Comparison of ENCODE assay signal across 13 cellular contexts in genomic region chr1:201905234-201905890, GRCh38. TPM values are rescaled to one million over a fixed set of nuclear protein-coding genes. Genes with fewer than 3 reads are reported as not detected.
DNase-seq lines count a peak whose midpoint lies in the region; ATAC-seq, FAIRE-seq and TF ChIP-seq lines count a peak whose summit lies in the region.
"Had no signal": no experiment of that assay in that cellular context is flagged by ENCODE, and none has a peak within 500 bp of the region (broad histone marks: within the 10 kb centered on the region; RNA-seq: fewer than 3 reads in every experiment).

No MANE protein-coding gene starts in this region.

- H3K9me1 ChIP-seq in endothelial cell of umbilical vein (replicated peaks; ENCODE audit: control insufficient read depth, extremely low read depth, insufficient read depth, low read length), result no peaks in the 10 kb centered on the region

- H3K27me3 ChIP-seq in endothelial cell of umbilical vein (ENCODE audit: control insufficient read depth in 2 of 2, insufficient read depth in 2 of 2, low read length in 2 of 2) (no peaks in the 10 kb centered on the region), neural progenitor cell (no peaks in the 10 kb centered on the region), upper lobe of right lung (no peaks in the 10 kb centered on the region)

- dilution Hi-C loops in endothelial cell of umbilical vein (cut with MboI; ENCODE audit: extremely low pct_ligation_motif_present, low sequenced_read_pairs), result no loop called here

- H4K20me1 ChIP-seq in endothelial cell of umbilical vein (replicated peaks; ENCODE audit: control insufficient read depth, extremely low read depth, insufficient read depth, low read length) (no peaks in the 10 kb centered on the region), neural progenitor cell (ENCODE audit: low read depth) (no peaks in the 10 kb centered on the region)

- H3K4me1 Mint-ChIP-seq in activated naive CD4-positive, alpha-beta T cell treated with anti-CD3 and anti-CD28 coated beads, Interleukin-2, amount 10 ng/mL, durations not matched to agents 7 days and 5 days, result peaks cover 4% of the 10 kb centered on the region
- peaks cover 7% of the 10 kb centered on the region for H3K4me1 Mint-ChIP-seq in neural progenitor cell
- H3K4me1 Mint-ChIP-seq: central memory CD8-positive, alpha-beta T cell had no signal

- no peaks in the 10 kb centered on the region for H3K9me3 Mint-ChIP-seq in activated naive CD4-positive, alpha-beta T cell treated with anti-CD3 and anti-CD28 coated beads, Interleukin-2, amount 10 ng/mL, durations not matched to agents 7 days and 5 days
- no peaks in the 10 kb centered on the region for H3K9me3 Mint-ChIP-seq in neural progenitor cell
- H3K9me3 Mint-ChIP-seq: central memory CD8-positive, alpha-beta T cell had no signal

- H3K4me3 ChIP-seq in endothelial cell of umbilical vein (replicated peaks in 1 of 3; ENCODE audit: insufficient read depth in 1 of 3, low read depth in 1 of 3, low read length in 3 of 3) (no peak overlapping the region), neural progenitor cell (no peak overlapping the region), upper lobe of right lung (no peak overlapping the region)

- DNase-seq in activated naive CD4-positive, alpha-beta T cell treated with anti-CD3 and anti-CD28 coated beads, Interleukin-2, amount 10 ng/mL, durations not matched to agents 7 days and 5 days, result no peak
- no peak for DNase-seq in activated naive CD4-positive, alpha-beta T cell (lab: John Stamatoyannopoulos, UW)
- DNase-seq in endothelial cell of umbilical vein (ENCODE audit: low read depth, low spot score) (no peak), neural progenitor cell (ENCODE audit: low spot score) (no peak), upper lobe of right lung (no peak), COLO668 (lab: John Stamatoyannopoulos, UW; ENCODE audit: unreplicated experiment) (no peak), mesenteric fat pad (ENCODE audit: low spot score) (no peak)
- DNase-seq: activated T-cell treated with anti-CD3 and anti-CD28 coated beads, Interleukin-2, amount 50 U/mL, for 1 hour; DMS153; NCI-H2171 had no signal

- H3K4me3 Mint-ChIP-seq in activated naive CD4-positive, alpha-beta T cell treated with anti-CD3 and anti-CD28 coated beads, Interleukin-2, amount 10 ng/mL, durations not matched to agents 7 days and 5 days, result no peak overlapping the region
- no peak overlapping the region for H3K4me3 Mint-ChIP-seq in neural progenitor cell
- H3K4me3 Mint-ChIP-seq: central memory CD8-positive, alpha-beta T cell had no signal

- no peaks in the 10 kb centered on the region for H3K36me3 Mint-ChIP-seq in activated naive CD4-positive, alpha-beta T cell treated with anti-CD3 and anti-CD28 coated beads, Interleukin-2, amount 10 ng/mL, durations not matched to agents 7 days and 5 days
- no peaks in the 10 kb centered on the region for H3K36me3 Mint-ChIP-seq in neural progenitor cell

- H3F3A ChIP-seq in neural progenitor cell (ENCODE audit: low read depth), result no peaks in the 10 kb centered on the region

- intact Hi-C loops in endothelial cell of umbilical vein (cut with micrococcal nuclease) (loop anchor here (2.0 kb wide), 1 partner anchor 49 kb away; the partner anchor contains the start of gene TIMM17A), upper lobe of right lung (cut with DNase I) (no loop called here)

- H3K4me2 ChIP-seq in endothelial cell of umbilical vein (ENCODE audit: insufficient read depth, low read length) (no peak overlapping the region), neural progenitor cell (no peak overlapping the region)

- TF ChIP-seq POLR2A in endothelial cell of umbilical vein (IDR thresholded peaks at IDR 0.05; ENCODE audit: low read depth, low read length), result no peak

- POLR2A ChIA-PET in endothelial cell of umbilical vein (lab: Charles Lee), result interaction anchor here (0.9 to 1.5 kb wide), 5 partner anchors 12 to 59 kb away, joined by 3 to 4 read pairs (median 3); partner anchors contain the start of genes LMOD1 and TIMM17A

- peak overlapping the region; percentile 24 for H3K27ac Mint-ChIP-seq in activated naive CD4-positive, alpha-beta T cell treated with anti-CD3 and anti-CD28 coated beads, Interleukin-2, amount 10 ng/mL, durations not matched to agents 7 days and 5 days
- peak overlapping the region; percentile 47 for H3K27ac Mint-ChIP-seq in neural progenitor cell

- H3K27ac ChIP-seq in endothelial cell of umbilical vein (ENCODE audit: insufficient read depth, low read depth, low read length), result peak overlapping the region; percentile 30
- H3K27ac ChIP-seq in neural progenitor cell, result no peak overlapping the region
- H3K27ac ChIP-seq in upper lobe of right lung, result peak overlapping the region; percentile 66

- no peak for TF ChIP-seq CTCF in endothelial cell of umbilical vein (IDR thresholded peaks at IDR 0.05; ENCODE audit: extremely low read depth in 1 of 2, insufficient read depth in 1 of 2, low read depth in 1 of 2, low read length in 2 of 2)
- TF ChIP-seq CTCF in neural progenitor cell (IDR thresholded peaks at IDR 0.05), result no peak
- TF ChIP-seq CTCF in upper lobe of right lung (IDR thresholded peaks at IDR 0.05), result no peak

- H3K79me2 ChIP-seq in endothelial cell of umbilical vein (ENCODE audit: control insufficient read depth, insufficient read depth, low read length) (no peaks in the 10 kb centered on the region), neural progenitor cell (ENCODE audit: low read depth) (no peaks in the 10 kb centered on the region)

- H3K9me3 ChIP-seq in endothelial cell of umbilical vein (replicated peaks; ENCODE audit: control insufficient read depth, insufficient read depth, low read length) (no peaks in the 10 kb centered on the region), neural progenitor cell (ENCODE audit: low read depth) (no peaks in the 10 kb centered on the region), upper lobe of right lung (no peaks in the 10 kb centered on the region)

- no TSS peak for BruUV-seq in endothelial cell of umbilical vein (replicated peaks; lab: Mats Ljungman, UMichigan)

- peaks cover 51% of the 10 kb centered on the region for H3K27me3 Mint-ChIP-seq in activated naive CD4-positive, alpha-beta T cell treated with anti-CD3 and anti-CD28 coated beads, Interleukin-2, amount 10 ng/mL, durations not matched to agents 7 days and 5 days
- H3K27me3 Mint-ChIP-seq in neural progenitor cell (ENCODE audit: insufficient read depth, low read depth), result peaks cover 6% of the 10 kb centered on the region

- CTCF ChIA-PET in activated naive CD4-positive, alpha-beta T cell treated with anti-CD3 and anti-CD28 coated beads, Interleukin-2, amount 10 ng/mL, durations not matched to agents 7 days and 5 days (lab: Charles Lee), result interaction anchor here (2.9 kb wide), 1 partner anchor 10 kb away, joined by 13 read pairs; no protein-coding TSS in a partner anchor
- CTCF ChIA-PET in endothelial cell of umbilical vein (lab: Charles Lee), result interaction anchor here (0.9 to 3.6 kb wide), 6 partner anchors 8 to 68 kb away, joined by 3 to 22 read pairs (median 8); no protein-coding TSS in a partner anchor

- H2AFZ ChIP-seq in endothelial cell of umbilical vein (ENCODE audit: low read depth, low read length) (no peak overlapping the region), neural progenitor cell (replicated peaks) (no peak overlapping the region)

- H3K36me3 ChIP-seq in endothelial cell of umbilical vein (ENCODE audit: control insufficient read depth in 2 of 2, extremely low read depth in 1 of 2, insufficient read depth in 2 of 2, low read length in 2 of 2), result no peaks in the 10 kb centered on the region
- no peaks in the 10 kb centered on the region for H3K36me3 ChIP-seq in neural progenitor cell
- no peaks in the 10 kb centered on the region for H3K36me3 ChIP-seq in upper lobe of right lung

- H3K4me1 ChIP-seq in endothelial cell of umbilical vein (ENCODE audit: control insufficient read depth, extremely low read depth, insufficient read depth, low read length) (peaks cover 13% of the 10 kb centered on the region), neural progenitor cell (no peaks in the 10 kb centered on the region), upper lobe of right lung (peaks cover 22% of the 10 kb centered on the region)

- no peak overlapping the region for H3K9ac ChIP-seq in endothelial cell of umbilical vein (replicated peaks; ENCODE audit: extremely low read depth, insufficient read depth, low read length)
- no peak overlapping the region for H3K9ac ChIP-seq in neural progenitor cell

- peak; percentile 28 for FAIRE-seq in endothelial cell of umbilical vein (lab: Jason Lieb, UNC)

- ATAC-seq in upper lobe of right lung, result no peak
- no peak for ATAC-seq in activated CD4-positive, CD25-positive, alpha-beta regulatory T cell treated with anti-CD3 and anti-CD28 coated beads, Interleukin-2, amount 50 U/mL, for 24 hours
- ATAC-seq: Panc1 had no signal

RNA-seq across cellular contexts. Expression of gene SHISA4, which starts 16.7 kb away (rescaled TPM):
- total RNA-seq in endothelial cell of umbilical vein (21.2 and 25.6 TPM in 2 replicates), neural progenitor cell (ENCODE audit: low replicate concordance) (3.0 and 9.9 TPM in 2 replicates), upper lobe of right lung (8.6 TPM), mesenteric fat pad (10.3 TPM)
- polyA plus RNA-seq in endothelial cell of umbilical vein, result 78.2 and 95.1 TPM in 2 replicates
- 38.6 and 43.1 TPM in 2 replicates for polyA plus RNA-seq in endothelial cell of umbilical vein (2011; cell fraction: cytosol; rRNA removed)
- 13.5 and 15.9 TPM in 2 replicates for polyA plus RNA-seq in endothelial cell of umbilical vein (2011; cell fraction: nucleus; rRNA removed)
- 20.6 and 26.7 TPM in 2 replicates for polyA plus RNA-seq in endothelial cell of umbilical vein (2012)
- polyA minus RNA-seq in endothelial cell of umbilical vein, result 24.6 and 26.2 TPM in 2 replicates
- not detected for polyA minus RNA-seq in endothelial cell of umbilical vein (2011; cell fraction: cytosol; rRNA and poly(A)+ RNA removed)
- polyA minus RNA-seq in endothelial cell of umbilical vein (2011; cell fraction: nucleus; rRNA and poly(A)+ RNA removed), result 3.6 and 4.4 TPM in 2 replicates

RNA-seq across cellular contexts. Expression of gene LMOD1, which starts 41.0 kb away (rescaled TPM):
- total RNA-seq in endothelial cell of umbilical vein, result 0.12 and 0.33 TPM in 2 replicates
- 0.08 and 0.19 TPM in 2 replicates for polyA plus RNA-seq in endothelial cell of umbilical vein
- polyA plus RNA-seq in endothelial cell of umbilical vein (2011; cell fraction: cytosol; rRNA removed), result 0.15 and 0.20 TPM in 2 replicates
- 0.05 and 0.21 TPM in 2 replicates for polyA plus RNA-seq in endothelial cell of umbilical vein (2011; cell fraction: nucleus; rRNA removed)
- 0.16 and 0.30 TPM in 2 replicates for polyA plus RNA-seq in endothelial cell of umbilical vein (2012)
- 0.17 and 0.39 TPM in 2 replicates for polyA minus RNA-seq in endothelial cell of umbilical vein
- not detected for polyA minus RNA-seq in endothelial cell of umbilical vein (2011; cell fraction: cytosol; rRNA and poly(A)+ RNA removed)
- 0.14 TPM in 1 of 2 replicates, not detected in the other for polyA minus RNA-seq in endothelial cell of umbilical vein (2011; cell fraction: nucleus; rRNA and poly(A)+ RNA removed)
- total RNA-seq in neural progenitor cell (ENCODE audit: low replicate concordance), result 0.37 and 1.2 TPM in 2 replicates
- 38.3 TPM for total RNA-seq in upper lobe of right lung
- 26.5 TPM for total RNA-seq in mesenteric fat pad

RNA-seq across cellular contexts. Expression of gene TIMM17A, which starts 49.9 kb away (rescaled TPM):
- 93.7 and 105 TPM in 2 replicates for total RNA-seq in endothelial cell of umbilical vein
- polyA plus RNA-seq in endothelial cell of umbilical vein, result 41.1 and 57.9 TPM in 2 replicates
- 64.7 and 66.8 TPM in 2 replicates for polyA plus RNA-seq in endothelial cell of umbilical vein (2011; cell fraction: cytosol; rRNA removed)
- 55.1 and 70.3 TPM in 2 replicates for polyA plus RNA-seq in endothelial cell of umbilical vein (2011; cell fraction: nucleus; rRNA removed)
- polyA plus RNA-seq in endothelial cell of umbilical vein (2012), result 77.1 and 106 TPM in 2 replicates
- polyA minus RNA-seq in endothelial cell of umbilical vein, result 59.0 and 69.0 TPM in 2 replicates
- polyA minus RNA-seq in endothelial cell of umbilical vein (2011; cell fraction: cytosol; rRNA and poly(A)+ RNA removed), result 22.0 TPM
- 24.8 and 34.1 TPM in 2 replicates for polyA minus RNA-seq in endothelial cell of umbilical vein (2011; cell fraction: nucleus; rRNA and poly(A)+ RNA removed)
- total RNA-seq in neural progenitor cell (ENCODE audit: low replicate concordance), result 34.5 and 50.5 TPM in 2 replicates
- 33.9 TPM for total RNA-seq in upper lobe of right lung
- total RNA-seq in mesenteric fat pad, result 61.7 TPM

Comparison
In these comparisons a context has a peak if more than half of its experiments do, and no peak if none do; other contexts are left out.
1. RNA of gene LMOD1, which starts 41.0 kb away (total RNA-seq): 38.3 TPM in upper lobe of right lung (single experiment) and 26.5 TPM in mesenteric fat pad (single experiment); 0.37 to 1.2 TPM in neural progenitor cell and 0.12 to 0.33 TPM in endothelial cell of umbilical vein; every median in the first group is over 10 times any median in the second.